Comparison of ENCODE assay signal across 22 cellular contexts in the genomic region with DNA sequence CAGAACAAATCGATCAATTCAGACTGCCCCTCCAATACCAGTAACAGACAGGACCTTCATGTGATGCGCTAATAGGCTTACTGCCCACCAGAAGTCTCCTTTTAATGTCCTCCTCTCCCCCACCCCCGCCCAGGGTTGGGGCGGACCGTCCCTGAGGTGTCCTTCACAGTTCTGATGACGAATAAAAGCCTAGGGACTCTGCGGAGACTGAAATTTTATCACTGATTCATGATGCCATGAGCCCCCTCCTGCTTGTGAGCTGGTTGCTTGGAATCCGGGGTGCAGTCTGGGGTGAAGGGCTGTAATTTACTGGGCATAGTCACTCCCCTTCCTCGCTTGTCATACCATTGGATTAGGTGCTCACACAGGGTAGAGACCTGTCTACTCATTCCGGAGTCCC.
"Had no signal": no experiment of that assay in that cellular context is flagged by ENCODE, and none has a peak within 500 bp of the region (broad histone marks: within the 10 kb centered on the region; RNA-seq: fewer than 3 reads in every experiment).

No MANE protein-coding gene starts in this region.

- H3K27me3 ChIP-seq: hepatocyte, ovary, stomach, testis, thyroid gland, transverse colon, upper lobe of left lung, vagina had no signal

- H3K27ac ChIP-seq: hepatocyte, left ventricle myocardium inferior, ovary, skin epidermis, stomach, testis, thyroid gland, transverse colon, upper lobe of left lung, vagina had no signal

- H3K4me2 ChIP-seq: hepatocyte had no signal

- H3K27me3 Mint-ChIP-seq: naive thymus-derived CD4-positive, alpha-beta T cell; natural killer cell treated with Interleukin-12 subunit alpha and Interleukin-12 subunit beta and Interleukin-15 and Interleukin-18, amount 100 ng/mL, for 72 hours; progenitor cell of endocrine pancreas had no signal

- H3K4me1 ChIP-seq: stomach, testis, thyroid gland, transverse colon, upper lobe of left lung, vagina had no signal

- DNase-seq: islet precursor cell; left ventricle myocardium inferior; mesendoderm; naive thymus-derived CD4-positive, alpha-beta T cell; ovary; right cardiac atrium; stimulated activated CD4-positive, alpha-beta T cell treated with anti-CD3 and anti-CD28 coated beads, Interleukin-4, amount 100 ng/mL, for 24 hours; stimulated activated naive CD4-positive, alpha-beta T cell; stomach; testis; thyroid gland; transverse colon; upper lobe of left lung had no signal

- H3K9me3 Mint-ChIP-seq: mesothelial cell of epicardium; natural killer cell treated with Interleukin-12 subunit alpha and Interleukin-12 subunit beta and Interleukin-15 and Interleukin-18, amount 100 ng/mL, for 72 hours; stimulated activated effector memory CD8-positive, alpha-beta T cell treated with anti-CD3 and anti-CD28 coated beads, Interleukin-12 subunit alpha, Interleukin-12 subunit beta, amount 100 ng/mL, for 72 hours had no signal

- H3K9me3 ChIP-seq: left ventricle myocardium inferior, ovary, stomach, testis, thyroid gland, transverse colon, upper lobe of left lung, vagina had no signal

- H3K36me3 Mint-ChIP-seq: mesothelial cell of epicardium; naive thymus-derived CD4-positive, alpha-beta T cell; natural killer cell treated with Interleukin-12 subunit alpha and Interleukin-12 subunit beta and Interleukin-15 and Interleukin-18, amount 100 ng/mL, for 72 hours; stimulated activated effector memory CD8-positive, alpha-beta T cell treated with anti-CD3 and anti-CD28 coated beads, Interleukin-12 subunit alpha, Interleukin-12 subunit beta, amount 100 ng/mL, for 72 hours had no signal

- H3K4me3 Mint-ChIP-seq: mesothelial cell of epicardium; naive thymus-derived CD4-positive, alpha-beta T cell; natural killer cell treated with Interleukin-12 subunit alpha and Interleukin-12 subunit beta and Interleukin-15 and Interleukin-18, amount 100 ng/mL, for 72 hours; stimulated activated effector memory CD8-positive, alpha-beta T cell treated with anti-CD3 and anti-CD28 coated beads, Interleukin-12 subunit alpha, Interleukin-12 subunit beta, amount 100 ng/mL, for 72 hours had no signal

- H2AFZ ChIP-seq: hepatocyte had no signal

- ATAC-seq: naive thymus-derived CD4-positive, alpha-beta T cell; natural killer cell treated with Interleukin-12 subunit alpha and Interleukin-12 subunit beta and Interleukin-15 and Interleukin-18, amount 100 ng/mL, for 72 hours; right cardiac atrium; sciatic nerve; stimulated activated effector memory CD8-positive, alpha-beta T cell treated with anti-CD3 and anti-CD28 coated beads, Interleukin-12 subunit alpha, Interleukin-12 subunit beta, amount 100 ng/mL, for 72 hours had no signal

- H3K79me2 ChIP-seq: hepatocyte had no signal

- H3K4me3 ChIP-seq: hepatocyte, left ventricle myocardium inferior, lung, ovary, skin epidermis, stomach, testis, thyroid gland, transverse colon, upper lobe of left lung, vagina had no signal

- H3K36me3 ChIP-seq: left ventricle myocardium inferior, ovary, stomach, thyroid gland, transverse colon, upper lobe of left lung, vagina had no signal

- H3K4me1 Mint-ChIP-seq: mesothelial cell of epicardium; stimulated activated effector memory CD8-positive, alpha-beta T cell treated with anti-CD3 and anti-CD28 coated beads, Interleukin-12 subunit alpha, Interleukin-12 subunit beta, amount 100 ng/mL, for 72 hours had no signal
